ENCODE assay signal across 12 cellular contexts in genomic region chr7:27122075-27122910, GRCh38. TPM values are rescaled to one million over a fixed set of nuclear protein-coding genes. Genes with fewer than 3 reads are reported as not detected.
DNase-seq lines count a peak whose midpoint lies in the region; ATAC-seq and TF ChIP-seq lines count a peak whose summit lies in the region.
"Had no signal": no experiment of that assay in that cellular context is flagged by ENCODE, and none has a peak within 500 bp of the region (broad histone marks: within the 10 kb centered on the region; RNA-seq: fewer than 3 reads in every experiment).

No MANE protein-coding gene starts in this region.

- intact Hi-C loops in vagina (cut with DNase I): no loop called here

- peaks cover 10% of the 10 kb centered on the region for H4K20me1 ChIP-seq in osteoblast (ENCODE audit: insufficient read depth, low read length)

- TF ChIP-seq POLR2A in vagina (IDR thresholded peaks at IDR 0.05): no peak

- H3K4me2 ChIP-seq in osteoblast (ENCODE audit: insufficient read depth, low read length): no peak overlapping the region

- H3K4me1 ChIP-seq in adipocyte (ENCODE audit: control insufficient read depth, insufficient read depth, low read length): peaks cover 29% of the 10 kb centered on the region
- no peaks in the 10 kb centered on the region for H3K4me1 ChIP-seq in osteoblast (ENCODE audit: insufficient read depth, low read length)
- H3K4me1 ChIP-seq in vagina: no peaks in the 10 kb centered on the region

- DNase-seq in Caki2 (ENCODE audit: low read depth): peak; percentile 79
- no peak for DNase-seq in adipocyte (ENCODE audit: low read depth)
- DNase-seq in glomerular visceral epithelial cell (ENCODE audit: extremely low spot score): peak; percentile 69
- DNase-seq in osteoblast (ENCODE audit: insufficient read length, low spot score, missing footprints): peak; percentile 3
- no peak for DNase-seq in NCI-H1105 (lab: John Stamatoyannopoulos, UW)
- DNase-seq in vagina (ENCODE audit: extremely low spot score in 2 of 2): no peak
- no peak for DNase-seq in NK-92 treated with Interleukin-12 subunit alpha and Interleukin-12 subunit beta, amount 100 ng/mL, for 24 hours (lab: John Stamatoyannopoulos, UW)
- DNase-seq: activated CD4-positive, alpha-beta T cell treated with anti-CD3 and anti-CD28 coated beads, Interleukin-2, amount 50 U/mL, for 48 hours; activated naive CD8-positive, alpha-beta T cell treated with anti-CD3 and anti-CD28 coated beads for 36 hours; effector memory CD4-positive, alpha-beta T cell; tibial artery had no signal

- H3K27ac ChIP-seq in osteoblast (ENCODE audit: low read depth, low read length) (no peak overlapping the region), vagina (no peak overlapping the region)
- H3K27ac ChIP-seq: tibial artery had no signal

- peaks cover 24% of the 10 kb centered on the region for H3K36me3 ChIP-seq in adipocyte (ENCODE audit: control insufficient read depth, insufficient read depth, low read length, severe bottlenecking)
- H3K36me3 ChIP-seq in osteoblast (ENCODE audit: insufficient read depth, low read length): peaks cover 13% of the 10 kb centered on the region
- H3K36me3 ChIP-seq in vagina: no peaks in the 10 kb centered on the region

- TF ChIP-seq CTCF in osteoblast (IDR thresholded peaks at IDR 0.05; ENCODE audit: extremely low read depth, low read depth, low read length): no peak
- no peak for TF ChIP-seq CTCF in vagina (IDR thresholded peaks at IDR 0.05)

- H3K27me3 ChIP-seq in adipocyte (replicated peaks; ENCODE audit: control insufficient read depth, insufficient read depth, low read length): no peaks in the 10 kb centered on the region
- no peaks in the 10 kb centered on the region for H3K27me3 ChIP-seq in osteoblast (ENCODE audit: insufficient read depth, low read length)
- no peaks in the 10 kb centered on the region for H3K27me3 ChIP-seq in vagina
- H3K27me3 ChIP-seq: tibial artery had no signal

- peak overlapping the region; percentile 23 for H3K9ac ChIP-seq in adipocyte (ENCODE audit: low read length)

- no peak for ATAC-seq in GM19395 (IDR thresholded peaks at IDR 0.05; ENCODE audit: unreplicated experiment)

- no peak overlapping the region for H2AFZ ChIP-seq in osteoblast (ENCODE audit: low read length)

- H3K4me3 ChIP-seq in adipocyte (ENCODE audit: low read length) (no peak overlapping the region), osteoblast (ENCODE audit: insufficient read depth, low read length) (no peak overlapping the region), vagina (no peak overlapping the region)
- H3K4me3 ChIP-seq: tibial artery had no signal

- H3K79me2 ChIP-seq in osteoblast (ENCODE audit: insufficient read depth, low read length): no peaks in the 10 kb centered on the region

- in situ Hi-C loops in Caki2 (cut with HindIII; ENCODE audit: low pct_unique_long_range_greater_than_20kb, low sequenced_read_pairs): no loop called here

- no peaks in the 10 kb centered on the region for H3K9me3 ChIP-seq in adipocyte (ENCODE audit: control insufficient read depth, low read length)
- H3K9me3 ChIP-seq in osteoblast (ENCODE audit: low read depth, low read length): no peaks in the 10 kb centered on the region
- no peaks in the 10 kb centered on the region for H3K9me3 ChIP-seq in vagina
- H3K9me3 ChIP-seq: tibial artery had no signal

RNA-seq across cellular contexts. Expression of gene HOXA4, which starts 8.3 kb away (rescaled TPM):
- 5.6 and 10.3 TPM in 2 replicates for total RNA-seq in Caki2 (2014; rRNA removed; shearing (Covaris generic); ENCODE audit: low replicate concordance)
- total RNA-seq in osteoblast: 0.72 and 1.2 TPM in 2 replicates
- 0.98 TPM for total RNA-seq in vagina
- total RNA-seq: activated naive CD8-positive, alpha-beta T cell treated with anti-CD3 and anti-CD28 coated beads for 36 hours had no signal

RNA-seq across cellular contexts. Expression of gene HOXA2, which starts 19.8 kb away (rescaled TPM):
- 0.30 TPM in 1 of 2 replicates, not detected in the other for total RNA-seq in Caki2 (2014; rRNA removed; shearing (Covaris generic); ENCODE audit: low replicate concordance)
- 0.36 and 0.59 TPM in 2 replicates for total RNA-seq in osteoblast
- total RNA-seq in vagina: 2.0 TPM
- total RNA-seq: activated naive CD8-positive, alpha-beta T cell treated with anti-CD3 and anti-CD28 coated beads for 36 hours had no signal

RNA-seq across cellular contexts. Expression of gene HOXA5, which starts 21.2 kb away (rescaled TPM):
- 53.0 and 130 TPM in 2 replicates for total RNA-seq in Caki2 (2014; rRNA removed; shearing (Covaris generic); ENCODE audit: low replicate concordance)
- total RNA-seq in osteoblast: 3.2 and 5.8 TPM in 2 replicates
- 6.1 TPM for total RNA-seq in vagina
- total RNA-seq: activated naive CD8-positive, alpha-beta T cell treated with anti-CD3 and anti-CD28 coated beads for 36 hours had no signal

RNA-seq across cellular contexts. Expression of gene HOXA6, which starts 25.3 kb away (rescaled TPM):
- total RNA-seq in Caki2 (2014; rRNA removed; shearing (Covaris generic); ENCODE audit: low replicate concordance): 0.96 and 1.2 TPM in 2 replicates
- total RNA-seq in osteoblast (5.0 and 7.6 TPM in 2 replicates), vagina (1.7 TPM)
- total RNA-seq: activated naive CD8-positive, alpha-beta T cell treated with anti-CD3 and anti-CD28 coated beads for 36 hours had no signal

RNA-seq across cellular contexts. Expression of gene HOXA1, which starts 26.5 kb away (rescaled TPM):
- 0.38 and 3.9 TPM in 2 replicates for total RNA-seq in Caki2 (2014; rRNA removed; shearing (Covaris generic); ENCODE audit: low replicate concordance)
- total RNA-seq in osteoblast (0.72 and 1.5 TPM in 2 replicates), vagina (0.74 TPM)

Comparison
In these comparisons a context has a peak if more than half of its experiments do, and no peak if none do; other contexts are left out.
1. DNase-seq: peak in Caki2 (single experiment), glomerular visceral epithelial cell (single experiment) and osteoblast (single experiment); none in adipocyte (single experiment), NCI-H1105 (single experiment), vagina (0 of 2) and NK-92 treated with Interleukin-12 subunit alpha and Interleukin-12 subunit beta, amount 100 ng/mL, for 24 hours (single experiment).